In the genomic region with DNA sequence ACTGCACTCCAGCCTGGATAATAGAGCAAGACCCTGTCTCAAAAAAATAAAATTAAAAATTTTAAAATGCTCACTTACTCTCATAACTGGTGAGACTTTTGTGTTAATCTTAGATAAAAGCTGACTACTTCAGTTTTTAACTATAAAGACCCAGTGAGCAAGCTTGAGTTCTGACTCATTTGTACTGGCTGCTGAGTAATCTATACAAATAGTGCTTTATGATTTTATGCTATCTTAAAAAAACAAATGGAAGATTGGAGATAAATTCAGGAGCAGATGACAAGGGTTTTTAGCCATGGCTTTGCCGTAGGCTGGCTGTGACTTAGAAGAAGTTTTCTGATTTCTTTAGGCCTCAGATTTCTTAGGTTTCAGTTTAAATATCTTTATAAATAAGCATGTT, we compare ENCODE assay signal across 1 cellular context.
TF ChIP-seq lines count a peak whose summit lies in the region.

No MANE protein-coding gene starts in this region.

TF ChIP-seq in HepG2, 621 proteins besides CTCF, POLR2A, EP300 and RAD21 (continued from another document):
- TF ChIP-seq, protein P1, sequence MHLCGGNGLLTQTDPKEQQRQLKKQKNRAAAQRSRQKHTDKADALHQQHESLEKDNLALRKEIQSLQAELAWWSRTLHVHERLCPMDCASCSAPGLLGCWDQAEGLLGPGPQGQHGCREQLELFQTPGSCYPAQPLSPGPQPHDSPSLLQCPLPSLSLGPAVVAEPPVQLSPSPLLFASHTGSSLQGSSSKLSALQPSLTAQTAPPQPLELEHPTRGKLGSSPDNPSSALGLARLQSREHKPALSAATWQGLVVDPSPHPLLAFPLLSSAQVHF (CRISPR knock-in tag; IDR thresholded peaks at IDR 0.05), result no peak
- no peak for TF ChIP-seq FOXO1 (CRISPR knock-in tag; IDR thresholded peaks at IDR 0.05)
- no peak for TF ChIP-seq ESRRA (CRISPR knock-in tag; IDR thresholded peaks at IDR 0.05; ENCODE audit: low read depth)
